7 cellular contexts compared by ENCODE assay signal in the genomic region with DNA sequence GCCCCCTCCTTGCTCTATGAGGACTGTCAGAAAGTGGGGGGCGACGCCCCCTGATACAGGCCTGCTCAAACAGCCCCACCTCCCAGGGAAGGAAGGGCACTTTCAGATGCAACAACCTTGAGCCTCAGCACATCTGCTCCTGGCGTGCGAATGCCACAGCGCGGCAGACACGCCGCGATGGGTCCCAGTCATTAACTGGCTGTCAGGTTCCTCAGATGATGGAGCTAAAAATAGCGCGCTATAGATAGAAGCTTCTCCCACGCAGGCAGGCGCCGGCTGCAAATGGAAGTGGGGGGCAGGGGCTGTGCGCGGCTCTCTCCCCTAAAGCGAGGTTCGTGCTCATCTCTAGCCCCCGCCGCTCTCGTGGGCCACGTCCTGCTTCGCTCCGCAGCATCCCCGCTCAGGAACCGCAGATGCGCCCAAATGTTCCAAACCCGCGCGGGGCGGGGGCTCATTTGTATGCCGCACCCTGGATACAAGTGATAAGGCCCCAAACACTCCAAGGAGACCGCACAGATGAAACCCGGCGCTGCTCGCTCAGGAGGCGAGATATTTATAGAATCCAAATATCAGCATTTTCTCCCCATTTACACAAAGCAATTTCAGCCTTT. TPM values are rescaled to one million over a fixed set of nuclear protein-coding genes. Genes with fewer than 3 reads are reported as not detected.
DNase-seq lines count a peak whose midpoint lies in the region; ATAC-seq, FAIRE-seq and TF ChIP-seq lines count a peak whose summit lies in the region.

No MANE protein-coding gene starts in this region.

- H2BK5ac ChIP-seq in IMR-90 (ENCODE audit: low read depth, low read length, poor library complexity, severe bottlenecking): no peak overlapping the region

- BruUV-seq in IMR-90 (replicated peaks; lab: Mats Ljungman, UMichigan): no TSS peak

- no peak overlapping the region for H2BK20ac ChIP-seq in IMR-90 (ENCODE audit: low read depth, low read length)

- peaks cover 1% of the 10 kb centered on the region for H3K9me3 ChIP-seq in IMR-90 (ENCODE audit: control insufficient read depth, insufficient read depth, low read length)
- no peaks in the 10 kb centered on the region for H3K9me3 ChIP-seq in gastrocnemius medialis

- CTCF ChIA-PET in IMR-90 (lab: Yijun Ruan, JAX): no interaction called here

- H4K8ac ChIP-seq in IMR-90 (ENCODE audit: low read depth in 2 of 2, low read length in 2 of 2): no peak overlapping the region

- ATAC-seq in GM19463 (IDR thresholded peaks at IDR 0.05; ENCODE audit: unreplicated experiment) (peak; percentile 61), IMR-90 (ENCODE audit: low read depth) (peak; percentile 11; the same call in 1 of the 2 replicates), gastrocnemius medialis (peak in 1 of 2 donors; percentile 51), HG03045 (IDR thresholded peaks at IDR 0.05; ENCODE audit: unreplicated experiment) (no peak), GM19397 (IDR thresholded peaks at IDR 0.05; ENCODE audit: unreplicated experiment) (no peak)

- H3K56ac ChIP-seq in IMR-90 (ENCODE audit: extremely low read depth, insufficient read depth, low read length): no peak overlapping the region

- H2BK120ac ChIP-seq in IMR-90 (ENCODE audit: low read depth, low read length): no peak overlapping the region

- H3K36me3 ChIP-seq in IMR-90 (ENCODE audit: control insufficient read depth, insufficient read depth, low read length) (no peaks in the 10 kb centered on the region), gastrocnemius medialis (no peaks in the 10 kb centered on the region)

- FAIRE-seq in RCC 7860 (lab: Jason Lieb, UNC): no peak

- TF ChIP-seq CTCF in IMR-90 (conservative IDR thresholded peaks at IDR 0.05; ENCODE audit: low read depth, low read length) (no peak), dorsolateral prefrontal cortex (IDR thresholded peaks at IDR 0.05 in 54 of 56, conservative IDR thresholded peaks at IDR 0.05 in 2 of 56; ENCODE audit: low read depth in 1 of 56, partially characterized antibody in 56 of 56) (no peak), gastrocnemius medialis (IDR thresholded peaks at IDR 0.05 in 4 of 5, conservative IDR thresholded peaks at IDR 0.05 in 1 of 5) (no peak)

- H3K9ac ChIP-seq in IMR-90 (ENCODE audit: low read depth, low read length): no peak overlapping the region

- H3K4me2 ChIP-seq in IMR-90 (ENCODE audit: low read depth, low read length): peak overlapping the region; percentile 46

- TF ChIP-seq RAD21 in IMR-90 (IDR thresholded peaks at IDR 0.05; ENCODE audit: low read length): no peak

- H4K5ac ChIP-seq in IMR-90 (ENCODE audit: low read depth, low read length): no peak overlapping the region

- H3K14ac ChIP-seq in IMR-90 (replicated peaks; ENCODE audit: low read depth, low read length): no peak overlapping the region

- H2AK9ac ChIP-seq in IMR-90 (replicated peaks; ENCODE audit: low read depth, low read length, poor library complexity): no peak overlapping the region

- H3K79me1 ChIP-seq in IMR-90 (ENCODE audit: low read depth in 1 of 2, low read length in 2 of 2): no peaks in the 10 kb centered on the region

- H3K18ac ChIP-seq in IMR-90 (ENCODE audit: low read depth, low read length): no peak overlapping the region

- H3K4me3 ChIP-seq in IMR-90 (ENCODE audit: insufficient read depth, low read depth, low read length) (no peak overlapping the region), dorsolateral prefrontal cortex (peak overlapping the region; percentile 26 to 74 (median 53)), gastrocnemius medialis (peak overlapping the region in 3 of 4 donors; percentile 7 to 48 (median 28))

- no peak overlapping the region for H2BK15ac ChIP-seq in IMR-90 (ENCODE audit: low read depth, low read length)

- in situ Hi-C loops in IMR-90 (cut with MboI; ENCODE audit: low sequenced_read_pairs): no loop called here
- in situ Hi-C loops in gastrocnemius medialis (cut with MboI; ENCODE audit: low sequenced_read_pairs in 4 of 4): no loop called here

- intact Hi-C loops in IMR-90 (cut with micrococcal nuclease): no loop called here
- intact Hi-C loops in dorsolateral prefrontal cortex (cut with DNase I): no loop called here
- intact Hi-C loops in gastrocnemius medialis (cut with DNase I; ENCODE audit: low total_unique reads): no loop called here

- H3K9me1 ChIP-seq in IMR-90 (ENCODE audit: insufficient read depth, low read length): no peaks in the 10 kb centered on the region

- H3K23ac ChIP-seq in IMR-90 (ENCODE audit: low read depth, low read length): no peak overlapping the region

- H3K27me3 ChIP-seq in IMR-90 (ENCODE audit: control insufficient read depth, insufficient read depth, low read length): peaks cover 48% of the 10 kb centered on the region
- no peaks in the 10 kb centered on the region for H3K27me3 ChIP-seq in dorsolateral prefrontal cortex
- peaks cover 0 to 2% (median 0%) of the 10 kb centered on the region in 3 donors for H3K27me3 ChIP-seq in gastrocnemius medialis

- dilution Hi-C loops in IMR-90 (cut with HindIII; ENCODE audit: low sequenced_read_pairs, unreplicated experiment): no loop called here

- no peak overlapping the region for H4K91ac ChIP-seq in IMR-90 (ENCODE audit: insufficient read depth, low read depth, low read length)

- peaks cover 3% of the 10 kb centered on the region; the same call in 1 of the 2 replicates for H4K20me1 ChIP-seq in IMR-90 (ENCODE audit: insufficient read depth, low read length)

- DNase-seq in IMR-90 (peak; percentile 13), dorsolateral prefrontal cortex (peak in 9 of 10 donors; percentile 29 to 67 (median 54)), gastrocnemius medialis (no peak), RCC 7860 (ENCODE audit: low spot score) (no peak)

- peak overlapping the region; percentile 4 for H2AFZ ChIP-seq in IMR-90 (replicated peaks; ENCODE audit: low read length, poor library complexity)

- POLR2A ChIA-PET in IMR-90 (lab: Charles Lee; ENCODE audit: unreplicated experiment): no interaction called here

- WGBS in IMR-90 (ENCODE audit: extremely low coverage in 2 of 2, insufficient read length in 1 of 2), 2 experiments: 6% methylated on average over 11 of the region's 37 CpGs; no CpG with 5 or more reads in 1 of the 2 experiments

- H3K4me1 ChIP-seq in IMR-90 (ENCODE audit: control insufficient read depth, insufficient read depth, low read length): peaks cover 6% of the 10 kb centered on the region; the same call in 1 of the 2 replicates
- H3K4me1 ChIP-seq in gastrocnemius medialis: no peaks in the 10 kb centered on the region

- no peak for TF ChIP-seq POLR2A in IMR-90 (IDR thresholded peaks at IDR 0.05; ENCODE audit: low read depth, low read length)
- no peak for TF ChIP-seq POLR2A in gastrocnemius medialis (IDR thresholded peaks at IDR 0.05)

- no peak overlapping the region for H3K4ac ChIP-seq in IMR-90 (ENCODE audit: low read depth, low read length)

- no peak overlapping the region for H3K27ac ChIP-seq in IMR-90 (ENCODE audit: insufficient read depth, low read length)
- H3K27ac ChIP-seq in dorsolateral prefrontal cortex: peak overlapping the region in 44 of 59 donors; percentile 5 to 81 (median 52)
- H3K27ac ChIP-seq in gastrocnemius medialis: no peak overlapping the region

- no peak overlapping the region for H2AK5ac ChIP-seq in IMR-90 (ENCODE audit: low read depth, low read length)

TF ChIP-seq in IMR-90, 13 proteins besides CTCF, POLR2A, EP300 and RAD21:
- no peak for TF ChIP-seq NFE2L2 (IDR thresholded peaks at IDR 0.05; ENCODE audit: low read depth, low read length)
- TF ChIP-seq RCOR1 (IDR thresholded peaks at IDR 0.05; ENCODE audit: insufficient replicate concordance, low read length): no peak
- TF ChIP-seq FOS (IDR thresholded peaks at IDR 0.05; ENCODE audit: low read depth, low read length): no peak
- TF ChIP-seq, protein P1, sequence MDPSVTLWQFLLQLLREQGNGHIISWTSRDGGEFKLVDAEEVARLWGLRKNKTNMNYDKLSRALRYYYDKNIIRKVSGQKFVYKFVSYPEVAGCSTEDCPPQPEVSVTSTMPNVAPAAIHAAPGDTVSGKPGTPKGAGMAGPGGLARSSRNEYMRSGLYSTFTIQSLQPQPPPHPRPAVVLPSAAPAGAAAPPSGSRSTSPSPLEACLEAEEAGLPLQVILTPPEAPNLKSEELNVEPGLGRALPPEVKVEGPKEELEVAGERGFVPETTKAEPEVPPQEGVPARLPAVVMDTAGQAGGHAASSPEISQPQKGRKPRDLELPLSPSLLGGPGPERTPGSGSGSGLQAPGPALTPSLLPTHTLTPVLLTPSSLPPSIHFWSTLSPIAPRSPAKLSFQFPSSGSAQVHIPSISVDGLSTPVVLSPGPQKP (IDR thresholded peaks at IDR 0.05; ENCODE audit: borderline replicate concordance, low read depth, low read length): no peak

RNA-seq across cellular contexts. Expression of a gene that starts 57.7 kb away (rescaled TPM):
- not detected in 2 replicates for total RNA-seq in IMR-90 (2012; rRNA removed)
- not detected in 2 replicates for polyA plus RNA-seq in IMR-90 (2012; rRNA removed)
- polyA plus RNA-seq in IMR-90 (2012; cell fraction: cytosol; rRNA removed): not detected in 2 replicates
- not detected in 2 replicates for polyA plus RNA-seq in IMR-90 (2012; cell fraction: nucleus; rRNA removed; ENCODE audit: low replicate concordance)
- 10 to 100 TPM in 10 of 120 experiments, 1 to 10 TPM in 110; 1.4 to 14.5 (median 6.4) TPM for total RNA-seq in dorsolateral prefrontal cortex
- total RNA-seq in gastrocnemius medialis: under 1 TPM; 0.05 to 0.31 (median 0.19) TPM

Comparison
In these comparisons a context has a peak if more than half of its experiments do, and no peak if none do; other contexts are left out.
1. ATAC-seq: peak in GM19463 (single experiment) and IMR-90 (single experiment); none in HG03045 (single experiment) and GM19397 (single experiment).
2. DNase-seq: peak in IMR-90 (single experiment) and dorsolateral prefrontal cortex (9 of 10); none in gastrocnemius medialis (0 of 2) and RCC 7860 (single experiment).
3. H3K27ac ChIP-seq: peak in dorsolateral prefrontal cortex (44 of 59); none in IMR-90 (single experiment) and gastrocnemius medialis (0 of 4).